ENCODE assay signal across 20 cellular contexts in the genomic region with DNA sequence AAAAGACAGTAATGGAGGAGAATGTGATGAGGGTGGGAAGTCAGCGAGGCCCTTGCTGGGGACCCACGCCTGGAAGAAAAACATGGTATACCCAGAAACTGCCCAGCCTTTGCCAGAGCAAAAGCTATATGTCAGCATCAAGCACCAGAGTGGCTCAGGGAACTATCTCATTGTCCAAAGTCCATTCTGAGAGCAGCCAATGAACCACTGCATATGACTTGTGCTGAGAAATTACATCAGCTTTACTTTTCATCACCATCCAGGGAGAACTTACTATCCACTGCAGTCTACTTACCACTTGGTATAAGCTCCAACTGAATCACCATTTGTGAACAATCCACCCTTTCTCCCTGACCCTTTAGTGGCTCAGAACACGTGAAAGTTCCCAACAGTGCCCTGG.
"Had no signal": no experiment of that assay in that cellular context is flagged by ENCODE, and none has a peak within 500 bp of the region (broad histone marks: within the 10 kb centered on the region; RNA-seq: fewer than 3 reads in every experiment).

No MANE protein-coding gene starts in this region.

- ATAC-seq: activated CD8-positive, alpha-beta T cell treated with anti-CD3 and anti-CD28 coated beads, Interleukin-2, amount 10 ng/mL, durations not matched to agents 7 days and 5 days; left lung; natural killer cell; right cardiac atrium; stimulated activated naive CD8-positive, alpha-beta T cell treated with anti-CD3 and anti-CD28 coated beads, Interleukin-15, amount 100 ng/mL, for 72 hours; T-helper 17 cell; WTC11 had no signal

- H3K27ac ChIP-seq: adrenal gland, left lung, spleen, upper lobe of left lung had no signal

- H3K4me1 ChIP-seq: adrenal gland, left lung, spleen, upper lobe of left lung had no signal

- H3K36me3 ChIP-seq: adrenal gland, left lung, spleen, upper lobe of left lung had no signal

- FAIRE-seq: colon, endometrium, islet of Langerhans, TTC549 had no signal

- H3K9me3 ChIP-seq: adrenal gland, left lung, spleen, upper lobe of left lung had no signal

- H3K4me3 ChIP-seq: adrenal gland, left lung, spleen, upper lobe of left lung had no signal

- H3K27me3 ChIP-seq: adrenal gland, left lung, spleen, upper lobe of left lung had no signal

- DNase-seq: activated CD4-positive, alpha-beta T cell treated with anti-CD3 and anti-CD28 coated beads for 4 hours; activated CD8-positive, alpha-beta memory T cell treated with anti-CD3 and anti-CD28 coated beads, Interleukin-2, amount 50 U/mL, for 4 hours; activated CD8-positive, alpha-beta T cell treated with anti-CD3 and anti-CD28 coated beads, Interleukin-2, amount 10 ng/mL, durations not matched to agents 7 days and 5 days; activated effector memory CD4-positive, alpha-beta T cell treated with anti-CD3 and anti-CD28 coated beads, Interleukin-2, amount 50 U/mL, for 16 hours; activated T-cell treated with anti-CD3 and anti-CD28 coated beads, Interleukin-2, amount 50 U/mL, for 48 hours; adrenal gland; caudate nucleus; left lung; natural killer cell; occipital lobe; right cardiac atrium; spleen; stimulated activated naive CD8-positive, alpha-beta T cell treated with anti-CD3 and anti-CD28 coated beads, Interleukin-15, amount 100 ng/mL, for 72 hours; T-helper 17 cell had no signal
